16 cellular contexts compared by ENCODE assay signal in genomic region chr7:87370660-87371180, GRCh38. TPM values are rescaled to one million over a fixed set of nuclear protein-coding genes. Genes with fewer than 3 reads are reported as not detected.
DNase-seq lines count a peak whose midpoint lies in the region; ATAC-seq, FAIRE-seq and TF ChIP-seq lines count a peak whose summit lies in the region.
"Had no signal": no experiment of that assay in that cellular context is flagged by ENCODE, and none has a peak within 500 bp of the region (broad histone marks: within the 10 kb centered on the region; RNA-seq: fewer than 3 reads in every experiment).

No MANE protein-coding gene starts in this region.

- no peak overlapping the region for H2AFZ ChIP-seq in SK-N-SH (ENCODE audit: low read depth)

- H4K20me1 ChIP-seq in SK-N-SH (ENCODE audit: insufficient read depth) = no peaks in the 10 kb centered on the region

- no peaks in the 10 kb centered on the region for H3K9me2 ChIP-seq in SK-N-SH

- H3F3A ChIP-seq in SK-N-SH (replicated peaks; ENCODE audit: insufficient read depth) = no peaks in the 10 kb centered on the region

- TF ChIP-seq CTCF in SK-N-SH (IDR thresholded peaks at IDR 0.05) (no peak), D721Med (IDR thresholded peaks at IDR 0.05; ENCODE audit: insufficient read depth, missing control alignments) (no peak)

- DNase-seq in SK-N-SH (no peak), RCC 7860 (ENCODE audit: low spot score) (peak; percentile 50), small intestine (peak; percentile 5), NCI-H345 (lab: John Stamatoyannopoulos, UW) (no peak), cerebellar nuclear complex (lab: John Stamatoyannopoulos, UW) (no peak), D721Med (ENCODE audit: insufficient read length, low spot score) (no peak)
- DNase-seq: activated CD4-positive, alpha-beta T cell treated with anti-CD3 and anti-CD28 coated beads, Interleukin-2, amount 50 U/mL, for 48 hours; activated effector memory CD4-positive, alpha-beta T cell treated with anti-CD3 and anti-CD28 coated beads, Interleukin-2, amount 50 U/mL, for 16 hours; AML-193; foreskin melanocyte; stimulated activated CD4-positive, alpha-beta T cell treated with anti-CD3 and anti-CD28 coated beads, Interleukin-2, amount 100 ng/mL, for 48 hours; stimulated activated naive CD4-positive, alpha-beta T cell had no signal

- ATAC-seq in SK-N-SH treated with all-trans-retinoic acid at 6 μM for 48 hours = 0 out of 3 replicates have a peak, but pooled peaks have one; percentile 31
- ATAC-seq in esophagus mucosa = peak; percentile 48

- WGBS in SK-N-SH (ENCODE audit: low lambda C conversion rate) = 98% methylated on average over 1 of the region's 1 CpG
- WGBS in small intestine, 3 donors = 92 to 100% (median 100%) methylated on average over 1 of the region's 1 CpG

- H3K4me1 ChIP-seq in SK-N-SH (ENCODE audit: control insufficient read depth in 1 of 2, insufficient read depth in 2 of 2, low read depth in 1 of 2, low read length in 1 of 2) (no peaks in the 10 kb centered on the region), small intestine (ENCODE audit: control insufficient read depth in 2 of 2, insufficient read depth in 1 of 2, low read depth in 1 of 2, low read length in 1 of 2) (no peaks in the 10 kb centered on the region)

- H3K9me3 ChIP-seq in SK-N-SH = no peaks in the 10 kb centered on the region
- no peaks in the 10 kb centered on the region for H3K9me3 ChIP-seq in small intestine (ENCODE audit: control insufficient read depth, low read depth)
- H3K9me3 ChIP-seq: vagina had no signal

- H3K4me3 ChIP-seq in SK-N-SH (ENCODE audit: low read depth in 2 of 2, low read length in 1 of 2) = no peak overlapping the region
- no peak overlapping the region for H3K4me3 ChIP-seq in small intestine (ENCODE audit: low read depth in 1 of 2, low read length in 2 of 2)
- H3K4me3 ChIP-seq: vagina had no signal

- CTCF ChIA-PET in SK-N-SH (lab: Yijun Ruan, JAX) = no interaction called here

- TF ChIP-seq RAD21 in SK-N-SH (IDR thresholded peaks at IDR 0.05; ENCODE audit: low read length) = no peak

- H3K36me3 ChIP-seq in SK-N-SH (replicated peaks in 1 of 2; ENCODE audit: control insufficient read depth in 1 of 2, insufficient read depth in 2 of 2, low read length in 1 of 2) (peaks cover 4 to 11% of the 10 kb centered on the region in 2 experiments), small intestine (ENCODE audit: control insufficient read depth in 2 of 2, insufficient read depth in 2 of 2, low read length in 2 of 2) (peaks cover 2 to 8% of the 10 kb centered on the region in 2 donors)

- H3K27me3 ChIP-seq in SK-N-SH (ENCODE audit: insufficient read depth) = no peaks in the 10 kb centered on the region
- no peaks in the 10 kb centered on the region for H3K27me3 ChIP-seq in small intestine (ENCODE audit: control insufficient read depth in 2 of 2, insufficient read depth in 2 of 2, low read length in 2 of 2)
- H3K27me3 ChIP-seq: vagina had no signal

- H3K79me2 ChIP-seq in SK-N-SH (ENCODE audit: insufficient read depth) = no peaks in the 10 kb centered on the region

- no peak for TF ChIP-seq EP300 in SK-N-SH (IDR thresholded peaks at IDR 0.05; ENCODE audit: borderline replicate concordance in 1 of 2, low read depth in 1 of 2, low read length in 1 of 2)

- H3K27ac ChIP-seq in SK-N-SH (ENCODE audit: low read depth in 2 of 2, low read length in 1 of 2) = no peak overlapping the region; a peak in 1 of 4 replicates
- no peak overlapping the region for H3K27ac ChIP-seq in small intestine (ENCODE audit: low read depth in 1 of 2, low read length in 1 of 2)
- H3K27ac ChIP-seq: vagina had no signal

- no peak overlapping the region for H3K4me2 ChIP-seq in SK-N-SH

- POLR2A ChIA-PET in SK-N-SH (lab: Yijun Ruan, JAX) = no interaction called here

- FAIRE-seq in RCC 7860 (lab: Jason Lieb, UNC) (peak; percentile 77), small intestine (lab: Jason Lieb, UNC) (no peak), D721Med (lab: Jason Lieb, UNC) (no peak)
- FAIRE-seq: GM18507 had no signal

- H3K9ac ChIP-seq in SK-N-SH = no peak overlapping the region

TF ChIP-seq in SK-N-SH treated with all-trans-retinoic acid at 6 μM for 48 hours, 23 proteins besides CTCF, POLR2A, EP300 and RAD21:
- TF ChIP-seq GLIS3 (CRISPR knock-in tag; IDR thresholded peaks at IDR 0.05) = no peak
- TF ChIP-seq BACH2 (CRISPR knock-in tag; IDR thresholded peaks at IDR 0.05; ENCODE audit: borderline replicate concordance) = peak; percentile 50; the same call in 1 of the 2 replicates

TF ChIP-seq in SK-N-SH, 30 proteins besides CTCF, POLR2A, EP300 and RAD21:
- TF ChIP-seq RFX5 (IDR thresholded peaks at IDR 0.05; ENCODE audit: low read length) (no peak), USF1 (IDR thresholded peaks at IDR 0.05; ENCODE audit: borderline replicate concordance, low read depth) (no peak), TEAD4 (IDR thresholded peaks at IDR 0.05; ENCODE audit: borderline replicate concordance, insufficient read depth) (no peak), FOXM1 (IDR thresholded peaks at IDR 0.05; ENCODE audit: low read depth) (no peak), NFIC (IDR thresholded peaks at IDR 0.05; ENCODE audit: borderline replicate concordance) (no peak), EZH2phosphoT487 (IDR thresholded peaks at IDR 0.05; ENCODE audit: borderline replicate concordance, low read depth) (no peak), TCF12 (IDR thresholded peaks at IDR 0.05) (no peak), ELF1 (IDR thresholded peaks at IDR 0.05) (no peak), MXI1 (IDR thresholded peaks at IDR 0.05; ENCODE audit: low read depth, low read length) (no peak), RXRA (IDR thresholded peaks at IDR 0.05; ENCODE audit: borderline replicate concordance, low read depth) (no peak), GATA2 (CRISPR knock-in tag; IDR thresholded peaks at IDR 0.05) (no peak)
- TF ChIP-seq, protein P1, sequence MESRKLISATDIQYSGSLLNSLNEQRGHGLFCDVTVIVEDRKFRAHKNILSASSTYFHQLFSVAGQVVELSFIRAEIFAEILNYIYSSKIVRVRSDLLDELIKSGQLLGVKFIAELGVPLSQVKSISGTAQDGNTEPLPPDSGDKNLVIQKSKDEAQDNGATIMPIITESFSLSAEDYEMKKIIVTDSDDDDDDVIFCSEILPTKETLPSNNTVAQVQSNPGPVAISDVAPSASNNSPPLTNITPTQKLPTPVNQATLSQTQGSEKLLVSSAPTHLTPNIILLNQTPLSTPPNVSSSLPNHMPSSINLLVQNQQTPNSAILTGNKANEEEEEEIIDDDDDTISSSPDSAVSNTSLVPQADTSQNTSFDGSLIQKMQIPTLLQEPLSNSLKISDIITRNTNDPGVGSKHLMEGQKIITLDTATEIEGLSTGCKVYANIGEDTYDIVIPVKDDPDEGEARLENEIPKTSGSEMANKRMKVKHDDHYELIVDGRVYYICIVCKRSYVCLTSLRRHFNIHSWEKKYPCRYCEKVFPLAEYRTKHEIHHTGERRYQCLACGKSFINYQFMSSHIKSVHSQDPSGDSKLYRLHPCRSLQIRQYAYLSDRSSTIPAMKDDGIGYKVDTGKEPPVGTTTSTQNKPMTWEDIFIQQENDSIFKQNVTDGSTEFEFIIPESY (IDR thresholded peaks at IDR 0.05; ENCODE audit: borderline replicate concordance, low read depth) = no peak
- TF ChIP-seq, protein P2, sequence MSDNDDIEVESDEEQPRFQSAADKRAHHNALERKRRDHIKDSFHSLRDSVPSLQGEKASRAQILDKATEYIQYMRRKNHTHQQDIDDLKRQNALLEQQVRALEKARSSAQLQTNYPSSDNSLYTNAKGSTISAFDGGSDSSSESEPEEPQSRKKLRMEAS (IDR thresholded peaks at IDR 0.05; ENCODE audit: low read depth) = no peak

RNA-seq across cellular contexts. Expression of gene CROT, which starts 25.3 kb away (rescaled TPM):
- 7.9 and 11.2 TPM in 2 replicates for polyA plus RNA-seq in SK-N-SH (2012; rRNA removed)
- 10.8 and 12.8 TPM in 2 replicates for polyA plus RNA-seq in SK-N-SH (2012; cell fraction: cytosol; rRNA removed)
- polyA plus RNA-seq in SK-N-SH (2012; cell fraction: nucleus; rRNA removed) = 7.3 and 16.5 TPM in 2 replicates
- 18.1 TPM for total RNA-seq in esophagus mucosa
- polyA plus RNA-seq in small intestine = 10 to 100 TPM; 13.1 to 57.5 (median 25.7) TPM

Comparison
In these comparisons a context has a peak if more than half of its experiments do, and no peak if none do; other contexts are left out.
1. DNase-seq: peak in RCC 7860 (single experiment) and small intestine (single experiment); none in SK-N-SH (single experiment), NCI-H345 (single experiment), cerebellar nuclear complex (0 of 2) and D721Med (single experiment).